11 cellular contexts compared by ENCODE assay signal in genomic region chr3:177835917-177836316, GRCh38.
A peak's percentile ranks its signal among the peaks of the same experiment; 100 is the strongest.
DNase-seq lines count a peak whose midpoint lies in the region; ATAC-seq and TF ChIP-seq lines count a peak whose summit lies in the region.
"Had no signal": no experiment of that assay in that cellular context is flagged by ENCODE, and none has a peak within 500 bp of the region (broad histone marks: within the 10 kb centered on the region; RNA-seq: fewer than 3 reads in every experiment).

No MANE protein-coding gene starts in this region.

- no peaks in the 10 kb centered on the region for H3K79me1 ChIP-seq in trophoblast cell (ENCODE audit: low read length)

- no peak overlapping the region for H2BK5ac ChIP-seq in trophoblast cell (ENCODE audit: low read depth, low read length, poor library complexity)

- no peak overlapping the region for H2BK120ac ChIP-seq in trophoblast cell (ENCODE audit: insufficient read depth, low read length, poor library complexity)

- H3K14ac ChIP-seq in trophoblast cell (ENCODE audit: low read length): no peak overlapping the region

- H4K12ac ChIP-seq in trophoblast cell (ENCODE audit: low read depth, low read length): no peak overlapping the region

- no peak overlapping the region for H3K9ac ChIP-seq in trophoblast cell (ENCODE audit: low read length)

- H2AFZ ChIP-seq in trophoblast cell (ENCODE audit: insufficient read depth, low read length, poor library complexity): no peak overlapping the region

- no peak overlapping the region for H2BK12ac ChIP-seq in trophoblast cell (ENCODE audit: low read length)

- no peaks in the 10 kb centered on the region for H3K79me2 ChIP-seq in trophoblast cell (ENCODE audit: control insufficient read depth, insufficient read depth, low read length, poor library complexity)

- H4K8ac ChIP-seq in trophoblast cell (ENCODE audit: low read depth, low read length): no peak overlapping the region

- H4K91ac ChIP-seq in trophoblast cell (ENCODE audit: low read depth, low read length): no peak overlapping the region

- H3K23ac ChIP-seq in trophoblast cell (ENCODE audit: low read length): no peak overlapping the region

- no peak for ATAC-seq in HG03175 (IDR thresholded peaks at IDR 0.05; ENCODE audit: unreplicated experiment)
- ATAC-seq in stimulated activated naive CD8-positive, alpha-beta T cell treated with anti-CD3 and anti-CD28 coated beads, Interleukin-15, Interleukin-2, amounts not matched to agents 100 U/mL and 50 U/mL, for 24 hours: no peak

- H3K4me3 ChIP-seq in SJSA1 (no peak overlapping the region), fibroblast of mammary gland (ENCODE audit: control insufficient read depth, low read depth, low read length) (no peak overlapping the region), trophoblast cell (ENCODE audit: low read depth, low read length) (no peak overlapping the region)

- H3K18ac ChIP-seq in trophoblast cell (ENCODE audit: low read length): no peak overlapping the region

- no peak overlapping the region for H2AK5ac ChIP-seq in trophoblast cell (ENCODE audit: low read length)

- peaks cover 23% of the 10 kb centered on the region for H3K4me1 ChIP-seq in SJSA1 (replicated peaks)
- H3K4me1 ChIP-seq in trophoblast cell (ENCODE audit: control insufficient read depth in 1 of 2, insufficient read depth in 2 of 2, low read length in 2 of 2): peaks cover 0 to 2% of the 10 kb centered on the region in 2 experiments

- H3K27ac ChIP-seq in SJSA1: peak overlapping the region; percentile 38
- no peak overlapping the region for H3K27ac ChIP-seq in trophoblast cell (ENCODE audit: low read depth, low read length)
- H3K27ac ChIP-seq: VCaP had no signal

- H3K27me3 ChIP-seq in SJSA1 (replicated peaks) (no peaks in the 10 kb centered on the region), trophoblast cell (ENCODE audit: insufficient read depth, low read length) (no peaks in the 10 kb centered on the region)

- DNase-seq in GM03348 (ENCODE audit: low spot score): peak; percentile 66
- peak; percentile 61 to 66 for DNase-seq in SJSA1 (ENCODE audit: low read depth in 1 of 2, low spot score in 2 of 2)
- DNase-seq in fibroblast of mammary gland (ENCODE audit: low read depth): peak; percentile 98
- DNase-seq in trophoblast cell: peak; percentile 26 to 74
- no peak for DNase-seq in GF-D8 (lab: John Stamatoyannopoulos, UW)
- no peak for DNase-seq in activated effector memory CD4-positive, alpha-beta T cell treated with anti-CD3 and anti-CD28 coated beads, Interleukin-2, amount 50 U/mL, for 16 hours
- no peak for DNase-seq in stimulated activated naive CD8-positive, alpha-beta T cell treated with anti-CD3 and anti-CD28 coated beads, Interleukin-15, Interleukin-2, amounts not matched to agents 100 U/mL and 50 U/mL, for 24 hours
- DNase-seq: activated effector memory CD4-positive, alpha-beta T cell treated with Interleukin-2 at 50 U/mL for 16 hours; endodermal cell had no signal

- H3K4ac ChIP-seq in trophoblast cell (ENCODE audit: low read depth, low read length): no peak overlapping the region

- H3K9me3 ChIP-seq in SJSA1 (replicated peaks) (no peaks in the 10 kb centered on the region), trophoblast cell (ENCODE audit: insufficient read depth, low read depth, low read length) (no peaks in the 10 kb centered on the region)

- no CpG with 5 or more reads among the region's 1 CpG for WGBS in trophoblast cell (ENCODE audit: extremely low coverage, insufficient coverage, insufficient read length)

- no peak overlapping the region for H3K4me2 ChIP-seq in trophoblast cell (ENCODE audit: low read length)

- TF ChIP-seq CTCF in fibroblast of mammary gland (conservative IDR thresholded peaks at IDR 0.05; ENCODE audit: control insufficient read depth, insufficient read depth, low read depth, low read length): no peak

- H3K36me3 ChIP-seq in SJSA1: no peaks in the 10 kb centered on the region
- no peaks in the 10 kb centered on the region for H3K36me3 ChIP-seq in trophoblast cell (ENCODE audit: control insufficient read depth in 1 of 2, insufficient read depth in 2 of 2, low read length in 2 of 2)

Comparison
In these comparisons a context has a peak if more than half of its experiments do, and no peak if none do; other contexts are left out.
1. DNase-seq: peak in GM03348 (single experiment), SJSA1 (2 of 2), fibroblast of mammary gland (single experiment) and trophoblast cell (2 of 2); none in GF-D8 (single experiment), activated effector memory CD4-positive, alpha-beta T cell treated with anti-CD3 and anti-CD28 coated beads, Interleukin-2, amount 50 U/mL, for 16 hours (single experiment) and stimulated activated naive CD8-positive, alpha-beta T cell treated with anti-CD3 and anti-CD28 coated beads, Interleukin-15, Interleukin-2, amounts not matched to agents 100 U/mL and 50 U/mL, for 24 hours (single experiment).